Comparison of ENCODE assay signal across 1 cellular context in genomic region chr15:65795663-65796201, GRCh38.
TF ChIP-seq lines count a peak whose summit lies in the region.

No MANE protein-coding gene starts in this region.

TF ChIP-seq in GM23338, 12 proteins besides CTCF, POLR2A, EP300 and RAD21 (continued from another document):
- TF ChIP-seq ZNF462 (CRISPR knock-in tag; IDR thresholded peaks at IDR 0.05) (no peak), ZNF331 (CRISPR knock-in tag; IDR thresholded peaks at IDR 0.05; ENCODE audit: low read depth) (no peak), REST (IDR thresholded peaks at IDR 0.05; ENCODE audit: unreplicated experiment) (no peak), EZH2phosphoT487 (IDR thresholded peaks at IDR 0.05; ENCODE audit: unreplicated experiment) (no peak), ZNF114 (CRISPR knock-in tag; IDR thresholded peaks at IDR 0.05) (no peak), POLR2AphosphoS5 (IDR thresholded peaks at IDR 0.05; ENCODE audit: low read depth) (no peak), CREB1 (CRISPR knock-in tag; IDR thresholded peaks at IDR 0.05; ENCODE audit: low read depth) (no peak), EZH2 (IDR thresholded peaks at IDR 0.05; ENCODE audit: low read depth, unreplicated experiment) (no peak), NANOG (IDR thresholded peaks at IDR 0.05; ENCODE audit: borderline replicate concordance) (no peak)
TF ChIP-seq in GM23338: peak in this region for 0.
